ENCODE assay signal across 30 cellular contexts in the genomic region with DNA sequence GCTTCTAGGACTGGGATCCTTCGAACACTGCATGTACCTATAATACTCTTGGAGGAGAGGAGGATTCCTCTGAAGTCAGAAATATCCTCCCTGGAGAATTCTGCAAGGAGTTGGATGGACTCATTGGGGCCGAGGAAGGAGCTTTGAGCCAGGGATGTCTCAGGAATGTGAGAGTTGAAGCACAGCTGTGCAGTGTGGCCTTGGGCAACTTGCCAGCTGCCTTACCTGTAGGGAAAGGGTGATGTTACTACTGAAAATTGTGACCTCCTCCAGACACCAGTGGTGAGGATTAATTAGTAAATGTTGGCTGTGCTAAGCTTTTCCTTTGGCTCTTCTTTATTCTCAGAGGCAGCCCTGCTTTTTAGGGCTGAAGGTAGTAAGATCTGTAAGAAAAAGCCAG. TPM values are rescaled to one million over a fixed set of nuclear protein-coding genes. Genes with fewer than 3 reads are reported as not detected.
DNase-seq lines count a peak whose midpoint lies in the region; ATAC-seq and TF ChIP-seq lines count a peak whose summit lies in the region.
"Had no signal": no experiment of that assay in that cellular context is flagged by ENCODE, and none has a peak within 500 bp of the region (broad histone marks: within the 10 kb centered on the region; RNA-seq: fewer than 3 reads in every experiment).

No MANE protein-coding gene starts in this region.

- DNase-seq in NCI-H2171 treated with DMSO at 0.1 percent for 48 hours (lab: John Stamatoyannopoulos, UW) (peak; percentile 43), NCI-H2171 (lab: John Stamatoyannopoulos, UW) (no peak), WTC11 (ENCODE audit: low spot score) (no peak), iPS-NIHi11 (ENCODE audit: low spot score) (peak; percentile 23), epidermal melanocyte (ENCODE audit: insufficient read length, low spot score) (no peak), left lobe of liver (ENCODE audit: low spot score) (no peak), NCI-H446 treated with DMSO at 0.1 percent for 48 hours (lab: John Stamatoyannopoulos, UW) (no peak)
- no peak for DNase-seq in activated CD8-positive, alpha-beta T cell treated with anti-CD3 and anti-CD28 coated beads for 36 hours
- DNase-seq: 8988T; activated CD8-positive, alpha-beta memory T cell treated with anti-CD3 and anti-CD28 coated beads, Interleukin-2, amount 10 ng/mL, durations not matched to agents 7 days and 5 days; activated gamma-delta T cell treated with Interleukin-2 at 50 U/mL for 16 hours; activated T-cell treated with anti-CD3 and anti-CD28 coated beads, Interleukin-2, amount 50 U/mL, for 48 hours; central memory CD4-positive, alpha-beta T cell; cortex of kidney; effector memory CD8-positive, alpha-beta T cell; head of caudate nucleus; kidney glomerular epithelial cell; lower lobe of right lung; natural killer cell; NCI-H1436; NCI-H2081; NCI-H774; SK-N-SH; stimulated activated CD4-positive, alpha-beta T cell treated with anti-CD3 and anti-CD28 coated beads, Interleukin-15, amount 100 ng/mL, for 24 hours; stimulated activated CD4-positive, alpha-beta T cell treated with anti-CD3 and anti-CD28 coated beads, Interleukin-4, amount 100 ng/mL, for 4 hours; T-helper 17 cell; transverse colon had no signal

- no peaks in the 10 kb centered on the region for H3K9me3 Mint-ChIP-seq in WTC11
- no peaks in the 10 kb centered on the region for H3K9me3 Mint-ChIP-seq in activated CD8-positive, alpha-beta T cell treated with anti-CD3 and anti-CD28 coated beads for 36 hours
- H3K9me3 Mint-ChIP-seq: effector memory CD8-positive, alpha-beta T cell; natural killer cell had no signal

- no peak overlapping the region for H3K4me3 Mint-ChIP-seq in WTC11
- no peak overlapping the region for H3K4me3 Mint-ChIP-seq in activated CD8-positive, alpha-beta T cell treated with anti-CD3 and anti-CD28 coated beads for 36 hours
- H3K4me3 Mint-ChIP-seq: activated CD8-positive, alpha-beta memory T cell treated with anti-CD3 and anti-CD28 coated beads, Interleukin-2, amount 10 ng/mL, durations not matched to agents 7 days and 5 days; effector memory CD8-positive, alpha-beta T cell; natural killer cell; T-helper 17 cell had no signal

- ATAC-seq in WTC11 = peak; percentile 31; the same call in 1 of the 2 replicates
- no peak for ATAC-seq in activated CD8-positive, alpha-beta T cell treated with anti-CD3 and anti-CD28 coated beads for 36 hours
- ATAC-seq in left lobe of liver = no peak
- ATAC-seq: activated CD8-positive, alpha-beta memory T cell treated with anti-CD3 and anti-CD28 coated beads, Interleukin-2, amount 10 ng/mL, durations not matched to agents 7 days and 5 days; effector memory CD8-positive, alpha-beta T cell; esophagus mucosa; lower lobe of right lung; mucosa of descending colon; natural killer cell; T-helper 17 cell had no signal

- peaks cover 50% of the 10 kb centered on the region for H3K4me1 Mint-ChIP-seq in WTC11
- no peaks in the 10 kb centered on the region for H3K4me1 Mint-ChIP-seq in activated CD8-positive, alpha-beta T cell treated with anti-CD3 and anti-CD28 coated beads for 36 hours (ENCODE audit: low read depth)
- H3K4me1 Mint-ChIP-seq: activated CD8-positive, alpha-beta memory T cell treated with anti-CD3 and anti-CD28 coated beads, Interleukin-2, amount 10 ng/mL, durations not matched to agents 7 days and 5 days; CD14-positive monocyte; natural killer cell; T-helper 17 cell had no signal

- no peaks in the 10 kb centered on the region for H3K27me3 Mint-ChIP-seq in WTC11 (ENCODE audit: low read depth)
- peaks cover 12% of the 10 kb centered on the region for H3K27me3 Mint-ChIP-seq in activated CD8-positive, alpha-beta T cell treated with anti-CD3 and anti-CD28 coated beads for 36 hours

- no peak overlapping the region for H3K27ac Mint-ChIP-seq in WTC11
- H3K27ac Mint-ChIP-seq in activated CD8-positive, alpha-beta T cell treated with anti-CD3 and anti-CD28 coated beads for 36 hours = no peak overlapping the region
- H3K27ac Mint-ChIP-seq: activated CD8-positive, alpha-beta memory T cell treated with anti-CD3 and anti-CD28 coated beads, Interleukin-2, amount 10 ng/mL, durations not matched to agents 7 days and 5 days; CD14-positive monocyte; effector memory CD8-positive, alpha-beta T cell; natural killer cell; T-helper 17 cell had no signal

- no peak for TF ChIP-seq CTCF in WTC11 (IDR thresholded peaks at IDR 0.05)
- TF ChIP-seq CTCF in activated CD8-positive, alpha-beta T cell treated with anti-CD3 and anti-CD28 coated beads for 36 hours (IDR thresholded peaks at IDR 0.05) = no peak

- no peaks in the 10 kb centered on the region for H3K36me3 Mint-ChIP-seq in WTC11
- H3K36me3 Mint-ChIP-seq in activated CD8-positive, alpha-beta T cell treated with anti-CD3 and anti-CD28 coated beads for 36 hours (ENCODE audit: low read depth) = no peaks in the 10 kb centered on the region
- H3K36me3 Mint-ChIP-seq: activated CD8-positive, alpha-beta memory T cell treated with anti-CD3 and anti-CD28 coated beads, Interleukin-2, amount 10 ng/mL, durations not matched to agents 7 days and 5 days; CD14-positive monocyte; natural killer cell had no signal

- POLR2A ChIA-PET in WTC11 (lab: Charles Lee) = no interaction called here
- POLR2A ChIA-PET in activated CD8-positive, alpha-beta T cell treated with anti-CD3 and anti-CD28 coated beads for 36 hours (lab: Charles Lee) = no interaction called here

- CTCF ChIA-PET in WTC11 (lab: Charles Lee) = no interaction called here
- CTCF ChIA-PET in activated CD8-positive, alpha-beta T cell treated with anti-CD3 and anti-CD28 coated beads for 36 hours (lab: Charles Lee) = no interaction called here

- intact Hi-C loops in activated CD8-positive, alpha-beta T cell treated with anti-CD3 and anti-CD28 coated beads for 36 hours (cut with micrococcal nuclease) = no loop called here

TF ChIP-seq in WTC11, 78 proteins besides CTCF, POLR2A, EP300 and RAD21:
- no peak for TF ChIP-seq OVOL2 (CRISPR knock-in tag; IDR thresholded peaks at IDR 0.05; ENCODE audit: borderline replicate concordance)
- TF ChIP-seq NFE2L1 (CRISPR knock-in tag; IDR thresholded peaks at IDR 0.05) = no peak
- TF ChIP-seq, protein P1, sequence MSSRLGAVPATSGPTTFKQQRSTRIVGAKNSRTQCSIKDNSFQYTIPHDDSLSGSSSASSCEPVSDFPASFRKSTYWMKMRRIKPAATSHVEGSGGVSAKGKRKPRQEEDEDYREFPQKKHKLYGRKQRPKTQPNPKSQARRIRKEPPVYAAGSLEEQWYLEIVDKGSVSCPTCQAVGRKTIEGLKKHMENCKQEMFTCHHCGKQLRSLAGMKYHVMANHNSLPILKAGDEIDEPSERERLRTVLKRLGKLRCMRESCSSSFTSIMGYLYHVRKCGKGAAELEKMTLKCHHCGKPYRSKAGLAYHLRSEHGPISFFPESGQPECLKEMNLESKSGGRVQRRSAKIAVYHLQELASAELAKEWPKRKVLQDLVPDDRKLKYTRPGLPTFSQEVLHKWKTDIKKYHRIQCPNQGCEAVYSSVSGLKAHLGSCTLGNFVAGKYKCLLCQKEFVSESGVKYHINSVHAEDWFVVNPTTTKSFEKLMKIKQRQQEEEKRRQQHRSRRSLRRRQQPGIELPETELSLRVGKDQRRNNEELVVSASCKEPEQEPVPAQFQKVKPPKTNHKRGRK (CRISPR knock-in tag; IDR thresholded peaks at IDR 0.05; ENCODE audit: borderline replicate concordance) = no peak
- TF ChIP-seq ZBTB21 (CRISPR knock-in tag; IDR thresholded peaks at IDR 0.05; ENCODE audit: borderline replicate concordance) = no peak
- TF ChIP-seq, protein P2, sequence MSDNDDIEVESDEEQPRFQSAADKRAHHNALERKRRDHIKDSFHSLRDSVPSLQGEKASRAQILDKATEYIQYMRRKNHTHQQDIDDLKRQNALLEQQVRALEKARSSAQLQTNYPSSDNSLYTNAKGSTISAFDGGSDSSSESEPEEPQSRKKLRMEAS (CRISPR knock-in tag; IDR thresholded peaks at IDR 0.05) = no peak
- TF ChIP-seq, protein P3, sequence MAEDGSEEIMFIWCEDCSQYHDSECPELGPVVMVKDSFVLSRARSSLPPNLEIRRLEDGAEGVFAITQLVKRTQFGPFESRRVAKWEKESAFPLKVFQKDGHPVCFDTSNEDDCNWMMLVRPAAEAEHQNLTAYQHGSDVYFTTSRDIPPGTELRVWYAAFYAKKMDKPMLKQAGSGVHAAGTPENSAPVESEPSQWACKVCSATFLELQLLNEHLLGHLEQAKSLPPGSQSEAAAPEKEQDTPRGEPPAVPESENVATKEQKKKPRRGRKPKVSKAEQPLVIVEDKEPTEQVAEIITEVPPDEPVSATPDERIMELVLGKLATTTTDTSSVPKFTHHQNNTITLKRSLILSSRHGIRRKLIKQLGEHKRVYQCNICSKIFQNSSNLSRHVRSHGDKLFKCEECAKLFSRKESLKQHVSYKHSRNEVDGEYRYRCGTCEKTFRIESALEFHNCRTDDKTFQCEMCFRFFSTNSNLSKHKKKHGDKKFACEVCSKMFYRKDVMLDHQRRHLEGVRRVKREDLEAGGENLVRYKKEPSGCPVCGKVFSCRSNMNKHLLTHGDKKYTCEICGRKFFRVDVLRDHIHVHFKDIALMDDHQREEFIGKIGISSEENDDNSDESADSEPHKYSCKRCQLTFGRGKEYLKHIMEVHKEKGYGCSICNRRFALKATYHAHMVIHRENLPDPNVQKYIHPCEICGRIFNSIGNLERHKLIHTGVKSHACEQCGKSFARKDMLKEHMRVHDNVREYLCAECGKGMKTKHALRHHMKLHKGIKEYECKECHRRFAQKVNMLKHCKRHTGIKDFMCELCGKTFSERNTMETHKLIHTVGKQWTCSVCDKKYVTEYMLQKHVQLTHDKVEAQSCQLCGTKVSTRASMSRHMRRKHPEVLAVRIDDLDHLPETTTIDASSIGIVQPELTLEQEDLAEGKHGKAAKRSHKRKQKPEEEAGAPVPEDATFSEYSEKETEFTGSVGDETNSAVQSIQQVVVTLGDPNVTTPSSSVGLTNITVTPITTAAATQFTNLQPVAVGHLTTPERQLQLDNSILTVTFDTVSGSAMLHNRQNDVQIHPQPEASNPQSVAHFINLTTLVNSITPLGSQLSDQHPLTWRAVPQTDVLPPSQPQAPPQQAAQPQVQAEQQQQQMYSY (CRISPR knock-in tag; IDR thresholded peaks at IDR 0.05) = no peak
- no peak for TF ChIP-seq NR2C2 (CRISPR knock-in tag; IDR thresholded peaks at IDR 0.05)
- no peak for TF ChIP-seq CREM (CRISPR knock-in tag; IDR thresholded peaks at IDR 0.05)
- TF ChIP-seq PRRX2 (CRISPR knock-in tag; IDR thresholded peaks at IDR 0.05) = no peak
- no peak for TF ChIP-seq ZNF232 (CRISPR knock-in tag; IDR thresholded peaks at IDR 0.05)
TF ChIP-seq in WTC11: peak in this region for 0.

RNA-seq across cellular contexts. Expression of a gene that starts 41.4 kb away (rescaled TPM):
- 43.0 to 45.5 TPM (median 43.7 TPM) in 3 replicates for total RNA-seq in WTC11 (2021)
- total RNA-seq in activated CD8-positive, alpha-beta T cell treated with anti-CD3 and anti-CD28 coated beads for 36 hours = 1 to 10 TPM; 1.1 TPM
- total RNA-seq in left lobe of liver = 3.4 TPM

Comparison
In these comparisons a context has a peak if more than half of its experiments do, and no peak if none do; other contexts are left out.
1. DNase-seq: peak in NCI-H2171 treated with DMSO at 0.1 percent for 48 hours (single experiment) and iPS-NIHi11 (single experiment); none in NCI-H2171 (single experiment), WTC11 (single experiment), epidermal melanocyte (single experiment), activated CD8-positive, alpha-beta T cell treated with anti-CD3 and anti-CD28 coated beads for 36 hours (single experiment), left lobe of liver (single experiment) and NCI-H446 treated with DMSO at 0.1 percent for 48 hours (single experiment).